ENCODE assay signal across 8 cellular contexts in the genomic region with DNA sequence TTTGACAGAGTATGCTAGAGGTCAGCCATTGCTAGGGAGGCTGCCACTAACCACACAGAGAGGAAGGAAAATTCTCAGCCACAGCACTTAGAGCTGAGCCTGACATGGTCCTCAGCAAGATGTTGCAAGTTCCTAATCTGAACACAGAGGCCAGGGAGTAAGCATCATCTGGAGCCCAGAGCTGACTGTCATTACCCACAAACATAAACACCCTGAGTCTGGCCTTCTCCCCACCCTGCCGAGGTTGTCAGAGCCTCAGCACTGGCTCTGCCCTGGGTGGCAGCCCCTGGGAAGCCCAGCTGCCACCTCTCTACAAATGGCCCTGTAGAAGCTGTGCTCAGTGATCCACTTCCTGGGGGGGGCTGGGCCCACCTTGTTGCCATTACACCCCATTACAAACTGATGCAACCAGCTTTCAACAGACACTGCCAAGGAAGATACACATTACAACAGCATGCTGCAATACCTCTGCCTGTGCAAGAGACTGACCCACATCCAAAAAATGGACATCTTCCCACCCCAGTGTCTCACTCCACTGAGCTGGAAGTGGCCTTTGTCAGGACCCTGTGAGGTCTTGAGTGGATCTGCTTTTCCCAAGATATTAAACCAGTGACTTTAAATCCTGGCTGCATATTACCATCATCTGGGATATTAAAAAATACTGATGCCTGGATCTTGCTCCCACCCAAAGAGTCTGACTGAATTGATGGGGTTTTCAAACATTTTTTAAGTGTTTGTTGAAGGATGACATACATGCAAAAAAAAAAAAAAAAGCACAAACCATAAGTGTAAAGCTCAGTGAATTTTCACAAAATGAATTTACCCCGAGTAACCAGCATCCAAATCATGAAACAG. TPM values are rescaled to one million over a fixed set of nuclear protein-coding genes. Genes with fewer than 3 reads are reported as not detected.
DNase-seq lines count a peak whose midpoint lies in the region; ATAC-seq and TF ChIP-seq lines count a peak whose summit lies in the region.

No MANE protein-coding gene starts in this region.

- no peaks in the 10 kb centered on the region for H3K27me3 Mint-ChIP-seq in stimulated activated naive CD8-positive, alpha-beta T cell treated with anti-CD3 and anti-CD28 coated beads, Interleukin-15, amount 100 ng/mL, for 72 hours

- no peak for TF ChIP-seq CTCF in fibroblast of the aortic adventitia (IDR thresholded peaks at IDR 0.05; ENCODE audit: insufficient read depth, low read length)

- peaks cover 97% of the 10 kb centered on the region for H3K4me1 Mint-ChIP-seq in stimulated activated naive CD8-positive, alpha-beta T cell treated with anti-CD3 and anti-CD28 coated beads, Interleukin-15, amount 100 ng/mL, for 72 hours

- H3K4me3 ChIP-seq in fibroblast of the aortic adventitia (ENCODE audit: low read depth, low read length): no peak overlapping the region

- peak overlapping the region; percentile 99 for H3K27ac Mint-ChIP-seq in stimulated activated naive CD8-positive, alpha-beta T cell treated with anti-CD3 and anti-CD28 coated beads, Interleukin-15, amount 100 ng/mL, for 72 hours

- peaks cover 6 to 7% of the 10 kb centered on the region in 2 donors for H3K9me3 Mint-ChIP-seq in stimulated activated naive CD8-positive, alpha-beta T cell treated with anti-CD3 and anti-CD28 coated beads, Interleukin-15, amount 100 ng/mL, for 72 hours

- peak overlapping the region; percentile 70 to 80 for H3K4me3 Mint-ChIP-seq in stimulated activated naive CD8-positive, alpha-beta T cell treated with anti-CD3 and anti-CD28 coated beads, Interleukin-15, amount 100 ng/mL, for 72 hours

- peak; percentile 61 for DNase-seq in CD1c-positive myeloid dendritic cell (ENCODE audit: extremely low spot score)
- DNase-seq in UCSD-AML1 (lab: John Stamatoyannopoulos, UW; ENCODE audit: unreplicated experiment): peak; percentile 45
- peak; percentile 81 for DNase-seq in fibroblast of the aortic adventitia (ENCODE audit: low read depth)
- peak; percentile 66 to 82 for DNase-seq in stimulated activated naive CD8-positive, alpha-beta T cell treated with anti-CD3 and anti-CD28 coated beads, Interleukin-15, amount 100 ng/mL, for 72 hours
- no peak for DNase-seq in effector CD8-positive, alpha-beta T cell (lab: John Stamatoyannopoulos, UW)
- no peak for DNase-seq in HK-2 (ENCODE audit: unreplicated experiment)
- no peak for DNase-seq in NCI-H2029 (lab: John Stamatoyannopoulos, UW)

- peak; percentile 9 for ATAC-seq in HG02678 (IDR thresholded peaks at IDR 0.05; ENCODE audit: unreplicated experiment)
- peak; percentile 72 for ATAC-seq in stimulated activated naive CD8-positive, alpha-beta T cell treated with anti-CD3 and anti-CD28 coated beads, Interleukin-15, amount 100 ng/mL, for 72 hours

RNA-seq across cellular contexts. Expression of gene IRF1, which starts 33.0 kb away (rescaled TPM):
- total RNA-seq in fibroblast of the aortic adventitia (ENCODE audit: low replicate concordance): 17.1 and 24.6 TPM in 2 replicates

Comparison
In these comparisons a context has a peak if more than half of its experiments do, and no peak if none do; other contexts are left out.
1. DNase-seq: peak in CD1c-positive myeloid dendritic cell (single experiment), UCSD-AML1 (single experiment), fibroblast of the aortic adventitia (single experiment) and stimulated activated naive CD8-positive, alpha-beta T cell treated with anti-CD3 and anti-CD28 coated beads, Interleukin-15, amount 100 ng/mL, for 72 hours (2 of 2); none in effector CD8-positive, alpha-beta T cell (single experiment), HK-2 (single experiment) and NCI-H2029 (single experiment).